21 cellular contexts compared by ENCODE assay signal in genomic region chr9:17660158-17660557, GRCh38.
"Had no signal": no experiment of that assay in that cellular context is flagged by ENCODE, and none has a peak within 500 bp of the region (broad histone marks: within the 10 kb centered on the region; RNA-seq: fewer than 3 reads in every experiment).

No MANE protein-coding gene starts in this region.

- DNase-seq: IMR-90, Karpas-422, KG1, MG63, NCI-H1092, NCI-H1105 treated with DMSO at 0.1 percent for 48 hours, NCI-H1417 treated with DMSO at 0.1 percent for 48 hours, NCI-H146, NCI-H187 treated with DMSO at 0.1 percent for 48 hours, NCI-H2029 treated with DMSO at 0.1 percent for 48 hours, NCI-H2171 treated with DMSO at 0.1 percent for 48 hours, NCI-H345, NCI-H524, NCI-H526 treated with DMSO at 0.1 percent for 48 hours, NCI-H774, Right ventricle myocardium superior, RPMI8226, SIG-M5 had no signal

- H3K36me3 ChIP-seq: MG63, SJSA1 had no signal

- ATAC-seq: HepG2 had no signal

- H3K27ac ChIP-seq: SJSA1, SK-N-MC had no signal

- H3K9me3 ChIP-seq: MG63, SJSA1 had no signal

- H3K4me1 ChIP-seq: SJSA1 had no signal

- H3K27me3 ChIP-seq: SJSA1 had no signal

- H3K4me3 ChIP-seq: MG63, SJSA1, SK-N-MC had no signal
